15 cellular contexts compared by ENCODE assay signal in genomic region chr2:40935349-40935748, GRCh38.
"Had no signal": no experiment of that assay in that cellular context is flagged by ENCODE, and none has a peak within 500 bp of the region (broad histone marks: within the 10 kb centered on the region; RNA-seq: fewer than 3 reads in every experiment).

No MANE protein-coding gene starts in this region.

- H3K27me3 ChIP-seq: colonic mucosa, gastrocnemius medialis, left lung, stomach, uterus had no signal

- H3K4me3 ChIP-seq: colonic mucosa, gastrocnemius medialis, left lung, stomach, uterus had no signal

- H3K27ac Mint-ChIP-seq: activated B cell treated with CpG ODN at 0.5 μM for 24 hours; activated CD4-positive, alpha-beta T cell treated with anti-CD3 and anti-CD28 coated beads, Interleukin-2, amount 10 ng/mL, durations not matched to agents 24 days and 14 days; activated naive CD4-positive, alpha-beta T cell treated with anti-CD3 and anti-CD28 coated beads, Interleukin-2, amount 10 ng/mL, durations not matched to agents 7 days and 5 days; activated T-helper 2 cell treated with anti-CD3 and anti-CD28 coated beads, Interferon-gamma antibody, Interleukin-2, Interleukin-4, amounts not matched to agents 10 μg/mL and 5 μg/mL and 100 μg/mL, durations not matched to agents 14 hours and 24 hours and 36 hours; nephron had no signal

- H3K9me3 Mint-ChIP-seq: activated CD4-positive, alpha-beta T cell treated with anti-CD3 and anti-CD28 coated beads, Interleukin-2, amount 10 ng/mL, durations not matched to agents 24 days and 14 days; nephron had no signal

- ATAC-seq: gastrocnemius medialis, left lung had no signal

- H3K27me3 Mint-ChIP-seq: activated B cell treated with CpG ODN at 0.5 μM for 24 hours; activated CD4-positive, alpha-beta T cell treated with anti-CD3 and anti-CD28 coated beads, Interleukin-2, amount 10 ng/mL, durations not matched to agents 24 days and 14 days; activated naive CD4-positive, alpha-beta T cell treated with anti-CD3 and anti-CD28 coated beads, Interleukin-2, amount 10 ng/mL, durations not matched to agents 7 days and 5 days had no signal

- H3K4me1 Mint-ChIP-seq: activated B cell treated with CpG ODN at 0.5 μM for 24 hours; activated CD4-positive, alpha-beta T cell treated with anti-CD3 and anti-CD28 coated beads, Interleukin-2, amount 10 ng/mL, durations not matched to agents 24 days and 14 days; activated naive CD4-positive, alpha-beta T cell treated with anti-CD3 and anti-CD28 coated beads, Interleukin-2, amount 10 ng/mL, durations not matched to agents 7 days and 5 days; nephron had no signal

- DNase-seq: activated B cell treated with CpG ODN at 0.5 μM for 24 hours; activated CD4-positive, alpha-beta T cell treated with anti-CD3 and anti-CD28 coated beads, Interleukin-2, amount 10 ng/mL, durations not matched to agents 24 days and 14 days; activated naive CD4-positive, alpha-beta T cell treated with anti-CD3 and anti-CD28 coated beads, Interleukin-2, amount 10 ng/mL, durations not matched to agents 7 days and 5 days; caudate nucleus; colonic mucosa; effector memory CD4-positive, alpha-beta T cell; gastrocnemius medialis; left lung; stimulated activated CD4-positive, alpha-beta T cell treated with anti-CD3 and anti-CD28 coated beads, Interleukin-4, amount 100 ng/mL, for 24 hours; stomach; T-helper 1 cell; uterus had no signal

- H3K27ac ChIP-seq: colonic mucosa, epithelial cell of prostate, gastrocnemius medialis, left lung, stomach, uterus had no signal

- H3K4me1 ChIP-seq: colonic mucosa, gastrocnemius medialis, left lung, stomach, uterus had no signal

- H3K36me3 ChIP-seq: colonic mucosa, gastrocnemius medialis, left lung, stomach, uterus had no signal

- H3K36me3 Mint-ChIP-seq: activated naive CD4-positive, alpha-beta T cell treated with anti-CD3 and anti-CD28 coated beads, Interleukin-2, amount 10 ng/mL, durations not matched to agents 7 days and 5 days had no signal

- H3K9me3 ChIP-seq: colonic mucosa, gastrocnemius medialis, left lung, stomach, uterus had no signal

- H3K4me3 Mint-ChIP-seq: activated B cell treated with CpG ODN at 0.5 μM for 24 hours; activated CD4-positive, alpha-beta T cell treated with anti-CD3 and anti-CD28 coated beads, Interleukin-2, amount 10 ng/mL, durations not matched to agents 24 days and 14 days; activated naive CD4-positive, alpha-beta T cell treated with anti-CD3 and anti-CD28 coated beads, Interleukin-2, amount 10 ng/mL, durations not matched to agents 7 days and 5 days; nephron had no signal
